Comparison of ENCODE assay signal across 9 cellular contexts in genomic region chr12:108009442-108009841, GRCh38.
"Had no signal": no experiment of that assay in that cellular context is flagged by ENCODE, and none has a peak within 500 bp of the region (broad histone marks: within the 10 kb centered on the region; RNA-seq: fewer than 3 reads in every experiment).

No MANE protein-coding gene starts in this region.

- H3K4me1 Mint-ChIP-seq: IgD-negative memory B cell had no signal

- H3K9me3 Mint-ChIP-seq: IgD-negative memory B cell had no signal

- H2AFZ ChIP-seq: GM23248 had no signal

- H3K36me3 ChIP-seq: HAP-1 had no signal

- H3K4me3 Mint-ChIP-seq: HFFc6, IgD-negative memory B cell had no signal

- H3K9me3 ChIP-seq: HAP-1 had no signal

- FAIRE-seq: HepG2 had no signal

- H3K4me1 ChIP-seq: HAP-1 had no signal

- DNase-seq: GM23248, GOT3, H7, HFFc6 had no signal

- H3K4me3 ChIP-seq: GM23248, HAP-1 had no signal

- H3K27ac Mint-ChIP-seq: HFFc6, IgD-negative memory B cell had no signal

- H3K27ac ChIP-seq: GM23248, HL-60 had no signal

- H3K36me3 Mint-ChIP-seq: IgD-negative memory B cell had no signal

- ATAC-seq: HCT116, HepG2 had no signal
